8 cellular contexts compared by ENCODE assay signal in genomic region chr1:182251561-182251960, GRCh38.
"Had no signal": no experiment of that assay in that cellular context is flagged by ENCODE, and none has a peak within 500 bp of the region (broad histone marks: within the 10 kb centered on the region; RNA-seq: fewer than 3 reads in every experiment).

No MANE protein-coding gene starts in this region.

- DNase-seq: IMR-90, KBM-7, KG1 had no signal

- H3K27ac ChIP-seq: HL-60, KMS-11 had no signal

- ATAC-seq: HepG2 had no signal

- FAIRE-seq: HepG2, HTR-8/SVneo had no signal

- H3K4me3 Mint-ChIP-seq: IgD-negative memory B cell had no signal

- H3K9ac ChIP-seq: KMS-11 had no signal

- H3K27ac Mint-ChIP-seq: IgD-negative memory B cell had no signal

- H3K4me2 ChIP-seq: KMS-11 had no signal
